Comparison of ENCODE assay signal across 8 cellular contexts in the genomic region with DNA sequence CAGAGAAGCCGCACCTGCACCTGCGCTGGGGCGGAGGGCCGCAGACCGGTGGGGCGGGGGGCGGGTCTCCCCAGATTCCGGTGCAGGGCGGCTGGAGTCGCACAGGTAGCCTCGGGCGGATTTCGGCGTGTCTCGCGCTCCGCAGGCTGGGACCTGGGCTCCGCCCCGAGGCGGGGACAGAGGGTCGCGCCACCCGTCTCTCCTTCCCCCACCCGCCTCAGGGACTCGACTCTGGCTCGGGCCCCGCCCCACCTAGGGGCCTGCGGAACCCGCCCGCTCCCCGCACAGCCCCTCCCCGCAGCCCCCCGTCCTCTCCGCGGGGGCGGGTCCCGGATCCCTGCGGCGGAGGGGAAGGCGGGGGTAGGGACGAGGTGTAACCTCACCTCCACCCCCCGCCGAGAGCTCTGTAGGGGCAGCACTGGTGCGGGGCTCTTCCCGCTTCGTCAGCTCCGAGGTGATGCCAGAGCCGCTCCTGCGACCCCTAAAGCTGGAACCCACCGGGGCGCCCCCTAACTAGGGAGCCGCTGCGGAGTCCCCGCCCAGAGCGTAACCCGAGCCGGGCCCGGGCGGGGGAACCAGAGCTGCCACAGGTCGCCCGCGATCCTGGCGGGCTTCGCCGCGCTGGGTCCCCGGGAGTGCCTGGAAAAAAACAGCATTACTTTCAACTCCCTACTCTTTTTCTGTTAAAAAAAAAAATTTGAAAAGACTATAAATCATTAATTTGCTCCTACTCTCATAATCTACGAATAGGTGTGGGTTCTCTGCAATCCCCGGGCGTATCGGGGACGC. TPM values are rescaled to one million over a fixed set of nuclear protein-coding genes. Genes with fewer than 3 reads are reported as not detected.
DNase-seq lines count a peak whose midpoint lies in the region; ATAC-seq and TF ChIP-seq lines count a peak whose summit lies in the region.

Gene SLC29A2 (minus strand): TSS at position 134 of the 789 bp plus-strand sequence. CDS start 169 bp downstream, outside the sequence.

- H3K4me3 ChIP-seq in GM08714 (ENCODE audit: low read length) (peak within 1 kb of the TSS; percentile 86), left lung (peak within 1 kb of the TSS; percentile 65 to 66)

- POLR2A ChIA-PET in activated B cell treated with CpG ODN at 0.5 μM for 24 hours (lab: Charles Lee), result interaction anchor here (0.6 to 3.2 kb wide), 20 partner anchors 8 to 980 kb away, joined by 3 to 34 read pairs (median 4); partner anchors contain the start of genes ACTN3, B4GAT1, BRMS1 and CD248

- TF ChIP-seq CTCF in activated B cell treated with CpG ODN at 0.5 μM for 24 hours (IDR thresholded peaks at IDR 0.05) (no peak), left lung (IDR thresholded peaks at IDR 0.05) (no peak)

- H3K4me3 Mint-ChIP-seq in activated B cell treated with CpG ODN at 0.5 μM for 24 hours, result peak within 1 kb of the TSS; percentile 90

- H3K36me3 Mint-ChIP-seq in activated B cell treated with CpG ODN at 0.5 μM for 24 hours (ENCODE audit: low read depth), result peaks cover 5% of the 10 kb centered on the region

- H3K36me3 ChIP-seq in left lung, result peaks cover 0 to 5% of the 10 kb centered on the region in 2 donors

- no peaks in the 10 kb centered on the region for H3K27me3 Mint-ChIP-seq in activated B cell treated with CpG ODN at 0.5 μM for 24 hours

- no peaks in the 10 kb centered on the region for H3K9me3 Mint-ChIP-seq in activated B cell treated with CpG ODN at 0.5 μM for 24 hours

- peaks cover 5 to 20% of the 10 kb centered on the region in 2 donors for H3K4me1 ChIP-seq in left lung

- peak within 1 kb of the TSS; percentile 82 to 83 for H3K27ac ChIP-seq in left lung

- no peaks in the 10 kb centered on the region for H3K9me3 ChIP-seq in left lung

- peak within 1 kb of the TSS; percentile 94 for H3K27ac Mint-ChIP-seq in activated B cell treated with CpG ODN at 0.5 μM for 24 hours

- intact Hi-C loops in activated B cell treated with CpG ODN at 0.5 μM for 24 hours (cut with micrococcal nuclease), result loop anchor here (1.0 to 5.0 kb wide), 6 partner anchors 14 to 585 kb away; partner anchors contain the start of genes PC and PELI3
- intact Hi-C loops in left lung (cut with DNase I), result no loop called here

- CTCF ChIA-PET in activated B cell treated with CpG ODN at 0.5 μM for 24 hours (lab: Charles Lee), result interaction anchor here (0.8 to 4.2 kb wide), 5 partner anchors 12 to 67 kb away, joined by 3 to 31 read pairs (median 4); partner anchors contain the start of gene MRPL11

- DNase-seq in NCI-H2107 (lab: John Stamatoyannopoulos, UW) (peak; percentile 89), activated B cell treated with CpG ODN at 0.5 μM for 24 hours (peak; percentile 78), left lung (peak; percentile 85 to 95)
- DNase-seq in central memory CD4-positive, alpha-beta T cell, result peak; percentile 70
- peak; percentile 67 to 72 for DNase-seq in stimulated activated CD4-positive, alpha-beta T cell treated with anti-CD3 and anti-CD28 coated beads, Interleukin-4, amount 100 ng/mL, for 48 hours (ENCODE audit: low read depth in 2 of 2)

- peaks cover 15% of the 10 kb centered on the region for H3K4me1 Mint-ChIP-seq in activated B cell treated with CpG ODN at 0.5 μM for 24 hours

- H3K27me3 ChIP-seq in left lung, result peaks cover 0 to 55% of the 10 kb centered on the region in 2 donors

- ATAC-seq in HG02885 (IDR thresholded peaks at IDR 0.05; ENCODE audit: poor library complexity, unreplicated experiment) (peak; percentile 65), activated B cell treated with CpG ODN at 0.5 μM for 24 hours (ENCODE audit: low read depth) (peak; percentile 87), left lung (peak; percentile 93), GM18520 (IDR thresholded peaks at IDR 0.05; ENCODE audit: unreplicated experiment) (no peak)

RNA-seq across cellular contexts. Expression of gene SLC29A2, which starts in this region (rescaled TPM):
- total RNA-seq in activated B cell treated with CpG ODN at 0.5 μM for 24 hours (13.5 and 17.1 TPM in 2 replicates), left lung (10 to 100 TPM; 16.2 to 22.8 TPM)
